26 cellular contexts compared by ENCODE assay signal in the genomic region with DNA sequence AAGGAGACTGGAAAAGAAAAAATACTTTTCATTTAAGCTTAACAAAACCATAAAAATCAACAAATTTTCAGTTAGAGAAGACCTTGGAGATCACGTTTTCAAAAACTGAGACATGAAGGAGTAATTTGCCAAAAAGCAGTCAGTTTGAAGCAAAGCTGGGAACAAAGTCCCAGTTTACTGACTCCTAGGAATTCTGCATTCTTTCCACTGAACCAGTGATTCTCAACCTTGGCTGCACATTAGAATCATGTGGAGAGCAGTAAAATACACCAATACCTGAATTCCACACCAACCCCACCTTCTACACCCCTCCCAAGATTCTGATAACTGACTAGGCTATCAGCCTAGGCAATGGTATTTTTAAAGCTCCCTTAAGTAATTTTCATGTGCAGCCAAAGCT.
"Had no signal": no experiment of that assay in that cellular context is flagged by ENCODE, and none has a peak within 500 bp of the region (broad histone marks: within the 10 kb centered on the region; RNA-seq: fewer than 3 reads in every experiment).

No MANE protein-coding gene starts in this region.

- H3K79me2 ChIP-seq: hepatocyte had no signal

- H2AFZ ChIP-seq: hepatocyte had no signal

- H3K36me3 Mint-ChIP-seq: natural killer cell had no signal

- ATAC-seq: heart right ventricle; left lung; natural killer cell; right cardiac atrium; stimulated activated effector memory CD8-positive, alpha-beta T cell treated with anti-CD3 and anti-CD28 coated beads, Interleukin-12 subunit alpha, Interleukin-12 subunit beta, amount 100 ng/mL, for 72 hours had no signal

- H3K27ac Mint-ChIP-seq: mesothelial cell of epicardium; natural killer cell; nephron progenitor cell; progenitor cell of endocrine pancreas; stimulated activated effector memory CD8-positive, alpha-beta T cell treated with anti-CD3 and anti-CD28 coated beads, Interleukin-12 subunit alpha, Interleukin-12 subunit beta, amount 100 ng/mL, for 72 hours; stimulated activated naive CD8-positive, alpha-beta T cell treated with anti-CD3 and anti-CD28 coated beads, Interleukin-15, Interleukin-2, amounts not matched to agents 100 ng/mL and 50 ng/mL, for 24 hours had no signal

- H3K27me3 Mint-ChIP-seq: naive B cell; progenitor cell of endocrine pancreas; stimulated activated naive CD8-positive, alpha-beta T cell treated with anti-CD3 and anti-CD28 coated beads, Interleukin-15, Interleukin-2, amounts not matched to agents 100 ng/mL and 50 ng/mL, for 24 hours had no signal

- H3K4me3 ChIP-seq: heart right ventricle, hepatocyte, left lung, lung, ovary, sigmoid colon, spleen, suprapubic skin, thoracic aorta, tibial nerve, upper lobe of left lung, vagina had no signal

- H3K4me1 ChIP-seq: heart right ventricle, left lung, sigmoid colon, suprapubic skin, tibial nerve, upper lobe of left lung, vagina had no signal

- DNase-seq: heart right ventricle; islet precursor cell; left lung; mesendoderm; naive B cell; natural killer cell; nephron progenitor cell; ovary; retina; right cardiac atrium; sigmoid colon; small intestine; spleen; stimulated activated CD4-positive, alpha-beta T cell treated with anti-CD3 and anti-CD28 coated beads, Interleukin-4, amount 100 ng/mL, for 24 hours; stimulated activated naive CD4-positive, alpha-beta T cell; upper lobe of left lung had no signal

- H3K27me3 ChIP-seq: heart right ventricle, hepatocyte, left lung, ovary, sigmoid colon, spleen, suprapubic skin, tibial nerve, upper lobe of left lung, vagina had no signal

- H3K9me3 Mint-ChIP-seq: mesothelial cell of epicardium; naive B cell; natural killer cell; nephron progenitor cell; stimulated activated effector memory CD8-positive, alpha-beta T cell treated with anti-CD3 and anti-CD28 coated beads, Interleukin-12 subunit alpha, Interleukin-12 subunit beta, amount 100 ng/mL, for 72 hours; stimulated activated naive CD8-positive, alpha-beta T cell treated with anti-CD3 and anti-CD28 coated beads, Interleukin-15, Interleukin-2, amounts not matched to agents 100 ng/mL and 50 ng/mL, for 24 hours had no signal

- H3K4me2 ChIP-seq: hepatocyte had no signal

- H3K4me3 Mint-ChIP-seq: mesothelial cell of epicardium; naive B cell; natural killer cell; nephron progenitor cell; stimulated activated effector memory CD8-positive, alpha-beta T cell treated with anti-CD3 and anti-CD28 coated beads, Interleukin-12 subunit alpha, Interleukin-12 subunit beta, amount 100 ng/mL, for 72 hours; stimulated activated naive CD8-positive, alpha-beta T cell treated with anti-CD3 and anti-CD28 coated beads, Interleukin-15, Interleukin-2, amounts not matched to agents 100 ng/mL and 50 ng/mL, for 24 hours had no signal

- FAIRE-seq: small intestine had no signal

- H3K4me1 Mint-ChIP-seq: mesothelial cell of epicardium; natural killer cell; nephron progenitor cell; stimulated activated effector memory CD8-positive, alpha-beta T cell treated with anti-CD3 and anti-CD28 coated beads, Interleukin-12 subunit alpha, Interleukin-12 subunit beta, amount 100 ng/mL, for 72 hours had no signal

- H3K36me3 ChIP-seq: ovary, thoracic aorta had no signal

- H3K27ac ChIP-seq: heart right ventricle, hepatocyte, left lung, ovary, sigmoid colon, spleen, suprapubic skin, thoracic aorta, tibial nerve, upper lobe of left lung, vagina had no signal

- H3K9me3 ChIP-seq: heart right ventricle, left lung, ovary, sigmoid colon, spleen, suprapubic skin, thoracic aorta, tibial nerve, upper lobe of left lung, vagina had no signal
